In the genomic region with DNA sequence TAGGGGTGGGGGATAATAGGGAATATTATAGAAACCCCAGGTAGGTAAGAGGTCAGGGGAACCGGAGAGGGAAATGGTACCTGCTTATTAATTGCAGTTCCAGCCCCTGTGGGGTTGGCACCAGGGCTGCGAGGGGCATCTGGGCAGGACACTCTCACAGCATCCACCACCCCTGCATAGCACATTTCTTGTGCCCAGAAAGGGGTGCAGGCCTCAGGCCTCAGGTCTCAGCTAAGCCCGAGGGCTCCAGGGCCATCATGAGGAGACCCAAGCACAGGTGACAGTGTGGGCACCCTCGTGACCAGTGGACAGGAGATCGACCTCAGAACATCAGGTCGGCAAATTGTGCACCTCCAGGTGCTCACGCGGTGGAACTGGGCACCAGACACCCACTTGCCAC, we compare ENCODE assay signal across 33 cellular contexts.
A peak's percentile ranks its signal among the peaks of the same experiment; 100 is the strongest.
DNase-seq lines count a peak whose midpoint lies in the region; ATAC-seq and TF ChIP-seq lines count a peak whose summit lies in the region.
"Had no signal": no experiment of that assay in that cellular context is flagged by ENCODE, and none has a peak within 500 bp of the region (broad histone marks: within the 10 kb centered on the region; RNA-seq: fewer than 3 reads in every experiment).

No MANE protein-coding gene starts in this region.

- H2AFZ ChIP-seq in trophoblast cell (ENCODE audit: insufficient read depth, low read length, poor library complexity) = no peak overlapping the region

- H3K36me3 ChIP-seq in trophoblast cell (ENCODE audit: control insufficient read depth in 1 of 2, insufficient read depth in 2 of 2, low read length in 2 of 2) (peaks cover 6% of the 10 kb centered on the region in 2 experiments), upper lobe of right lung (no peaks in the 10 kb centered on the region)
- H3K36me3 ChIP-seq: BE2C had no signal

- H3K27ac Mint-ChIP-seq in osteocyte (ENCODE audit: unreplicated experiment) = no peak overlapping the region
- H3K27ac Mint-ChIP-seq: B cell; CD14-positive monocyte; CD4-positive, alpha-beta memory T cell; CD4-positive, alpha-beta T cell; CD4-positive, CD25-positive, alpha-beta regulatory T cell; CD8-positive, alpha-beta T cell had no signal

- H3K27me3 ChIP-seq in trophoblast cell (ENCODE audit: insufficient read depth, low read length) = no peaks in the 10 kb centered on the region
- H3K27me3 ChIP-seq in upper lobe of right lung = no peaks in the 10 kb centered on the region
- H3K27me3 ChIP-seq: BLaER1; BLaER1 treated with 17β-estradiol and CSF1 and Interleukin-3, amounts not matched to agents 10 nM and 100 nM had no signal

- ATAC-seq in upper lobe of right lung (peak; percentile 33), HG03571 (IDR thresholded peaks at IDR 0.05; ENCODE audit: unreplicated experiment) (no peak)
- ATAC-seq: A549; CD8-positive, alpha-beta T cell had no signal

- H3K4me1 ChIP-seq in trophoblast cell (ENCODE audit: control insufficient read depth in 1 of 2, insufficient read depth in 2 of 2, low read length in 2 of 2) = no peaks in the 10 kb centered on the region
- no peaks in the 10 kb centered on the region for H3K4me1 ChIP-seq in upper lobe of right lung
- H3K4me1 ChIP-seq: A549; BE2C; BLaER1; BLaER1 treated with 17β-estradiol and CSF1 and Interleukin-3, amounts not matched to agents 10 nM and 100 nM; Caco-2 had no signal

- H4K91ac ChIP-seq in trophoblast cell (ENCODE audit: low read depth, low read length) = no peak overlapping the region

- H3K9ac ChIP-seq in trophoblast cell (ENCODE audit: low read length) = peak overlapping the region; percentile 49
- H3K9ac ChIP-seq: BLaER1; BLaER1 treated with 17β-estradiol and CSF1 and Interleukin-3, amounts not matched to agents 10 nM and 100 nM had no signal

- no peaks in the 10 kb centered on the region for H3K4me1 Mint-ChIP-seq in osteocyte (ENCODE audit: unreplicated experiment)
- H3K4me1 Mint-ChIP-seq: B cell; CD14-positive monocyte; CD4-positive, alpha-beta memory T cell; CD4-positive, CD25-positive, alpha-beta regulatory T cell; CD8-positive, alpha-beta memory T cell had no signal

- H3K18ac ChIP-seq in trophoblast cell (ENCODE audit: low read length) = no peak overlapping the region

- H2AK5ac ChIP-seq in trophoblast cell (ENCODE audit: low read length) = no peak overlapping the region

- H3K36me3 Mint-ChIP-seq in osteocyte (ENCODE audit: unreplicated experiment) = no peaks in the 10 kb centered on the region
- H3K36me3 Mint-ChIP-seq: CD14-positive monocyte; CD4-positive, alpha-beta memory T cell; CD4-positive, CD25-positive, alpha-beta regulatory T cell; CD8-positive, alpha-beta T cell had no signal

- no peak for TF ChIP-seq CTCF in osteocyte (IDR thresholded peaks at IDR 0.05)
- no peak for TF ChIP-seq CTCF in upper lobe of right lung (IDR thresholded peaks at IDR 0.05)

- H4K12ac ChIP-seq in trophoblast cell (ENCODE audit: low read depth, low read length) = no peak overlapping the region

- intact Hi-C loops in upper lobe of right lung (cut with DNase I) = no loop called here

- H2BK12ac ChIP-seq in trophoblast cell (ENCODE audit: low read length) = no peak overlapping the region

- H3K9me3 Mint-ChIP-seq in osteocyte (ENCODE audit: unreplicated experiment) = no peaks in the 10 kb centered on the region
- H3K9me3 Mint-ChIP-seq: CD8-positive, alpha-beta T cell had no signal

- H3K79me2 ChIP-seq in trophoblast cell (ENCODE audit: control insufficient read depth, insufficient read depth, low read length, poor library complexity) = no peaks in the 10 kb centered on the region

- no peak overlapping the region for H3K4me2 ChIP-seq in trophoblast cell (ENCODE audit: low read length)
- H3K4me2 ChIP-seq: A549; BLaER1; BLaER1 treated with 17β-estradiol and CSF1 and Interleukin-3, amounts not matched to agents 10 nM and 100 nM had no signal

- no peaks in the 10 kb centered on the region for H3K79me1 ChIP-seq in trophoblast cell (ENCODE audit: low read length)

- no peak overlapping the region for H3K4me3 ChIP-seq in trophoblast cell (ENCODE audit: low read depth, low read length)
- no peak overlapping the region for H3K4me3 ChIP-seq in upper lobe of right lung
- H3K4me3 ChIP-seq: A549; BLaER1; BLaER1 treated with 17β-estradiol and CSF1 and Interleukin-3, amounts not matched to agents 10 nM and 100 nM had no signal

- H3K27ac ChIP-seq in trophoblast cell (ENCODE audit: low read depth, low read length) (no peak overlapping the region), upper lobe of right lung (no peak overlapping the region)
- H3K27ac ChIP-seq: 22Rv1; A549; BLaER1; BLaER1 treated with 17β-estradiol and CSF1 and Interleukin-3, amounts not matched to agents 10 nM and 100 nM; C4-2B had no signal

- peaks cover 28% of the 10 kb centered on the region for H3K27me3 Mint-ChIP-seq in osteocyte (ENCODE audit: unreplicated experiment)
- H3K27me3 Mint-ChIP-seq: B cell; CD4-positive, alpha-beta memory T cell; CD4-positive, alpha-beta T cell; CD4-positive, CD25-positive, alpha-beta regulatory T cell had no signal

- no peak overlapping the region for H3K23ac ChIP-seq in trophoblast cell (ENCODE audit: low read length)

- H4K8ac ChIP-seq in trophoblast cell (ENCODE audit: low read depth, low read length) = no peak overlapping the region

- H2BK120ac ChIP-seq in trophoblast cell (ENCODE audit: insufficient read depth, low read length, poor library complexity) = no peak overlapping the region

- WGBS in trophoblast cell (ENCODE audit: extremely low coverage, insufficient coverage, insufficient read length) = no CpG with 5 or more reads among the region's 8 CpGs

- H3K4ac ChIP-seq in trophoblast cell (ENCODE audit: low read depth, low read length) = no peak overlapping the region

- H3K9me3 ChIP-seq in trophoblast cell (ENCODE audit: insufficient read depth, low read depth, low read length) (peaks cover 15% of the 10 kb centered on the region), upper lobe of right lung (no peaks in the 10 kb centered on the region)
- H3K9me3 ChIP-seq: A549, BE2C, Caco-2 had no signal

- no peak overlapping the region for H3K14ac ChIP-seq in trophoblast cell (ENCODE audit: low read length)

- H3K4me3 Mint-ChIP-seq in osteocyte (ENCODE audit: unreplicated experiment) = no peak overlapping the region
- H3K4me3 Mint-ChIP-seq: B cell; CD14-positive monocyte; CD4-positive, alpha-beta memory T cell; CD4-positive, alpha-beta T cell; CD4-positive, CD25-positive, alpha-beta regulatory T cell; CD8-positive, alpha-beta T cell had no signal

- no peak overlapping the region for H2BK5ac ChIP-seq in trophoblast cell (ENCODE audit: low read depth, low read length, poor library complexity)

- peak; percentile 62 for DNase-seq in osteocyte (ENCODE audit: extremely low spot score, unreplicated experiment)
- DNase-seq in trophoblast cell = no peak
- no peak for DNase-seq in upper lobe of right lung
- no peak for DNase-seq in SHP77 treated with DMSO at 0.1 percent for 48 hours (lab: John Stamatoyannopoulos, UW)
- no peak for DNase-seq in activated CD4-positive, alpha-beta T cell treated with anti-CD3 and anti-CD28 coated beads for 48 hours
- DNase-seq: 8988T; ACHN; AML-193; BE2C; C1 segment of cervical spinal cord; Caco-2; Calu3; CD4-positive, alpha-beta memory T cell; CD4-positive, alpha-beta T cell; CD4-positive, CD25-positive, alpha-beta regulatory T cell; CD8-positive, alpha-beta memory T cell; CD8-positive, alpha-beta T cell; COR-L47; DMS 273 treated with DMSO at 0.1 percent for 48 hours; DMS153; DMS53; DMS79; DMS79 treated with DMSO at 0.1 percent for 48 hours; DND-41; EL had no signal
